In genomic region chr6:101851911-101852310, GRCh38 we compare ENCODE assay signal across 20 cellular contexts.
DNase-seq lines count a peak whose midpoint lies in the region; ATAC-seq and TF ChIP-seq lines count a peak whose summit lies in the region.
"Had no signal": no experiment of that assay in that cellular context is flagged by ENCODE, and none has a peak within 500 bp of the region (broad histone marks: within the 10 kb centered on the region; RNA-seq: fewer than 3 reads in every experiment).

No MANE protein-coding gene starts in this region.

- H3K27me3 ChIP-seq in ACC112 (ENCODE audit: insufficient read depth, low read length), result no peaks in the 10 kb centered on the region

- TF ChIP-seq CTCF in choroid plexus epithelial cell (conservative IDR thresholded peaks at IDR 0.05; ENCODE audit: low read depth, low read length), result no peak

- peaks cover 16% of the 10 kb centered on the region for H3K4me1 ChIP-seq in ACC112 (ENCODE audit: control insufficient read depth, insufficient read depth, low read length, unreplicated experiment)
- H3K4me1 ChIP-seq: HAP-1 had no signal

- no peak for ATAC-seq in HG03095 (IDR thresholded peaks at IDR 0.05; ENCODE audit: unreplicated experiment)
- ATAC-seq: SK-N-SH treated with all-trans-retinoic acid at 6 μM for 48 hours had no signal

- no peaks in the 10 kb centered on the region for H3K36me3 ChIP-seq in ACC112 (ENCODE audit: insufficient read depth, low read length)
- H3K36me3 ChIP-seq: HAP-1 had no signal

- H2AFZ ChIP-seq in ACC112 (ENCODE audit: low read length, unreplicated experiment), result peak overlapping the region; percentile 46

- H3K27ac ChIP-seq in ACC112 (ENCODE audit: low read depth, low read length) (no peak overlapping the region), substantia nigra (ENCODE audit: low read depth, low read length, poor library complexity, severe bottlenecking) (no peak overlapping the region)

- H3K79me2 ChIP-seq in ACC112 (ENCODE audit: control insufficient read depth, insufficient read depth, low read length, unreplicated experiment), result no peaks in the 10 kb centered on the region

- DNase-seq in HCEC 1CT (peak; percentile 14), choroid plexus epithelial cell (ENCODE audit: low read depth) (peak; percentile 9), fibroblast of the conjunctiva (ENCODE audit: low read depth) (peak; percentile 39), DMS53 (lab: John Stamatoyannopoulos, UW) (no peak), substantia nigra (lab: John Stamatoyannopoulos, UW) (no peak), nucleus accumbens (lab: John Stamatoyannopoulos, UW) (no peak)
- DNase-seq: C1 segment of cervical spinal cord; CD8-positive, alpha-beta memory T cell; KBM-7; MV-4-11; NCI-H187 treated with DMSO at 0.1 percent for 48 hours; NCI-H226; NCI-H524; NCI-H82; OCI-M1; SHP77 treated with DMSO at 0.1 percent for 48 hours had no signal

- H3K4me3 ChIP-seq in ACC112 (ENCODE audit: low read depth, low read length), result no peak overlapping the region
- H3K4me3 ChIP-seq in choroid plexus epithelial cell (ENCODE audit: low read depth, low read length), result no peak overlapping the region
- H3K4me3 ChIP-seq: HAP-1 had no signal

Comparison
In these comparisons a context has a peak if more than half of its experiments do, and no peak if none do; other contexts are left out.
1. DNase-seq: peak in HCEC 1CT (single experiment), choroid plexus epithelial cell (single experiment) and fibroblast of the conjunctiva (single experiment); none in DMS53 (single experiment), substantia nigra (0 of 49) and nucleus accumbens (0 of 56).